Comparison of ENCODE assay signal across 13 cellular contexts in the genomic region with DNA sequence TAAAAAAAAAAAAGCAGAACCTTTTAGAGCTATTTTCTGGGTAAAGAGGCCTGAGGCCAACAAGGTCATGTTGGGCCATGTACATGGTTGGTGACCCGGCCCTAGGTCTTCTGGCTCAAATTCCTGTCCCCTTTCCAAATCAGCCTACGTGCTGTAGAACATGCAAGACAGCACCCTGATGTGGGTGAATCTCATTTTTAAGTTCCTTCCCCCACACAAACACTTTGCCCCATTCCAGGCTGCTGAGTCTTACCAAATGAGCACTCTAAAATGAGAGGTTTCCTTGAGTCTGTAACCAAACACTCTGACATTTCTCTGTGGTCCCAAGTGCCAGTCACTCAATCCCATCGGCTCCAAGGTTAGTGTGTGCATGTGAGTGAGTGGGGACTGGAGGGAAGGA. TPM values are rescaled to one million over a fixed set of nuclear protein-coding genes. Genes with fewer than 3 reads are reported as not detected.
A peak's percentile ranks its signal among the peaks of the same experiment; 100 is the strongest.
DNase-seq lines count a peak whose midpoint lies in the region; ATAC-seq, FAIRE-seq and TF ChIP-seq lines count a peak whose summit lies in the region.
"Had no signal": no experiment of that assay in that cellular context is flagged by ENCODE, and none has a peak within 500 bp of the region (broad histone marks: within the 10 kb centered on the region; RNA-seq: fewer than 3 reads in every experiment).

No MANE protein-coding gene starts in this region.

- H3K4me1 ChIP-seq in CD4-positive, alpha-beta memory T cell (ENCODE audit: insufficient read depth, low read length): peaks cover 20% of the 10 kb centered on the region
- H3K4me1 ChIP-seq in Panc1 (ENCODE audit: control insufficient read depth, insufficient read depth, low read length): peaks cover 32% of the 10 kb centered on the region
- H3K4me1 ChIP-seq in right atrium auricular region: peaks cover 0 to 51% of the 10 kb centered on the region in 2 donors
- peaks cover 0 to 56% (median 38%) of the 10 kb centered on the region in 4 donors for H3K4me1 ChIP-seq in sigmoid colon

- H3K27me3 Mint-ChIP-seq in CD4-positive, alpha-beta memory T cell: no peaks in the 10 kb centered on the region
- peaks cover 14% of the 10 kb centered on the region for H3K27me3 Mint-ChIP-seq in nephron progenitor cell (ENCODE audit: low read depth, poor library complexity)

- CTCF ChIA-PET in CD4-positive, alpha-beta memory T cell (lab: Charles Lee; ENCODE audit: partially characterized antibody): interaction anchor here (1.0 to 12.2 kb wide), 6 partner anchors 8 to 1403 kb away, joined by 3 to 729 read pairs (median 112); no protein-coding TSS in a partner anchor
- CTCF ChIA-PET in Panc1 (lab: Charles Lee): no interaction called here

- no peak overlapping the region for H3K4me3 ChIP-seq in CD4-positive, alpha-beta memory T cell (ENCODE audit: low read length in 2 of 2)
- H3K4me3 ChIP-seq in Panc1 (ENCODE audit: low read depth in 2 of 2, low read length in 2 of 2) (no peak overlapping the region), right atrium auricular region (peak overlapping the region in 1 of 2 donors; percentile 84), sigmoid colon (peak overlapping the region in 1 of 4 donors; percentile 0)
- H3K4me3 ChIP-seq: prostate gland had no signal

- peaks cover 13 to 35% (median 23%) of the 10 kb centered on the region in 4 donors for H3K4me1 Mint-ChIP-seq in CD4-positive, alpha-beta memory T cell
- peaks cover 41% of the 10 kb centered on the region for H3K4me1 Mint-ChIP-seq in nephron progenitor cell

- POLR2A ChIA-PET in CD4-positive, alpha-beta memory T cell (lab: Charles Lee; ENCODE audit: partially characterized antibody): interaction anchor here (1.1 to 1.9 kb wide), 2 partner anchors 10 to 1589 kb away, joined by 4 to 6 read pairs; partner anchors contain the start of gene BCL6
- POLR2A ChIA-PET in Panc1 (lab: Charles Lee): no interaction called here

- H3K9me3 Mint-ChIP-seq in CD4-positive, alpha-beta memory T cell: peaks cover 0 to 4% (median 0%) of the 10 kb centered on the region in 8 donors
- no peaks in the 10 kb centered on the region for H3K9me3 Mint-ChIP-seq in nephron progenitor cell

- peak overlapping the region in 5 of 7 donors; percentile 28 to 99 (median 60) for H3K27ac Mint-ChIP-seq in CD4-positive, alpha-beta memory T cell
- no peak overlapping the region for H3K27ac Mint-ChIP-seq in nephron progenitor cell

- TF ChIP-seq CTCF in Panc1 (IDR thresholded peaks at IDR 0.05) (no peak), right atrium auricular region (IDR thresholded peaks at IDR 0.05) (no peak), sigmoid colon (IDR thresholded peaks at IDR 0.05) (no peak), nephron progenitor cell (IDR thresholded peaks at IDR 0.05) (no peak)

- no peak for TF ChIP-seq EP300 in sigmoid colon (IDR thresholded peaks at IDR 0.05)

- H3K36me3 Mint-ChIP-seq in CD4-positive, alpha-beta memory T cell: peaks cover 12 to 38% of the 10 kb centered on the region in 2 donors
- peaks cover 15% of the 10 kb centered on the region for H3K36me3 Mint-ChIP-seq in nephron progenitor cell (ENCODE audit: low read depth)

- H3K9me3 ChIP-seq in CD4-positive, alpha-beta memory T cell (ENCODE audit: control insufficient read depth in 1 of 2, low read length in 2 of 2): no peaks in the 10 kb centered on the region
- H3K9me3 ChIP-seq in Panc1 (ENCODE audit: control insufficient read depth, insufficient read depth, low read depth, low read length): no peaks in the 10 kb centered on the region
- no peaks in the 10 kb centered on the region for H3K9me3 ChIP-seq in right atrium auricular region
- H3K9me3 ChIP-seq in sigmoid colon: no peaks in the 10 kb centered on the region
- H3K9me3 ChIP-seq: prostate gland had no signal

- no peak for ATAC-seq in Panc1
- no peak for ATAC-seq in GM19395 (IDR thresholded peaks at IDR 0.05; ENCODE audit: unreplicated experiment)

- H3K36me3 ChIP-seq in CD4-positive, alpha-beta memory T cell (ENCODE audit: insufficient read depth, low read length): no peaks in the 10 kb centered on the region
- H3K36me3 ChIP-seq in Panc1 (ENCODE audit: control insufficient read depth, insufficient read depth, low read length): 0 out of 2 replicates have a peak, but pooled peaks cover 2% of the 10 kb centered on the region
- peaks cover 40% of the 10 kb centered on the region for H3K36me3 ChIP-seq in right atrium auricular region
- peaks cover 11 to 40% (median 30%) of the 10 kb centered on the region in 4 donors for H3K36me3 ChIP-seq in sigmoid colon

- no peaks in the 10 kb centered on the region for H3K27me3 ChIP-seq in CD4-positive, alpha-beta memory T cell (ENCODE audit: insufficient read depth, low read length)
- H3K27me3 ChIP-seq in Panc1 (ENCODE audit: control insufficient read depth, insufficient read depth, low read length) (no peaks in the 10 kb centered on the region), right atrium auricular region (no peaks in the 10 kb centered on the region), sigmoid colon (no peaks in the 10 kb centered on the region)

- no peak for FAIRE-seq in RCC 7860 (lab: Jason Lieb, UNC)

- peak overlapping the region in 3 of 8 donors; percentile 7 to 37 (median 32) for H3K4me3 Mint-ChIP-seq in CD4-positive, alpha-beta memory T cell
- no peak overlapping the region for H3K4me3 Mint-ChIP-seq in nephron progenitor cell

- BruUV-seq in Panc1 (replicated peaks; lab: Mats Ljungman, UMichigan): no TSS peak

- DNase-seq in CD4-positive, alpha-beta memory T cell: no peak
- DNase-seq in Panc1 (ENCODE audit: low read depth, low spot score) (no peak), right atrium auricular region (ENCODE audit: low spot score) (no peak), sigmoid colon (no peak), HuH-7 (ENCODE audit: low spot score) (no peak), nephron progenitor cell (no peak), RCC 7860 (ENCODE audit: low spot score) (no peak)
- DNase-seq: activated CD8-positive, alpha-beta memory T cell treated with anti-CD3 and anti-CD28 coated beads, Interleukin-2, amount 50 U/mL, for 48 hours; effector memory CD4-positive, alpha-beta T cell; NCI-H510A treated with DMSO at 0.1 percent for 48 hours had no signal

- 84 to 91% methylated on average over 3 of the region's 3 CpGs for WGBS in sigmoid colon, 2 donors

- TF ChIP-seq POLR2A in sigmoid colon (IDR thresholded peaks at IDR 0.05): no peak

- intact Hi-C loops in CD4-positive, alpha-beta memory T cell (cut with micrococcal nuclease): no loop called here
- intact Hi-C loops in Panc1 (cut with micrococcal nuclease; ENCODE audit: unreplicated experiment): no loop called here
- intact Hi-C loops in sigmoid colon (cut with DNase I): loop anchor here (10.0 kb wide), 1 partner anchor 1129 kb away; no protein-coding TSS in a partner anchor

- in situ Hi-C loops in Panc1 (cut with HindIII; ENCODE audit: low pct_unique_long_range_greater_than_20kb, low sequenced_read_pairs): loop anchor here (25.0 kb wide), 1 partner anchor 551 kb away; no protein-coding TSS in a partner anchor

- H3K27ac ChIP-seq in CD4-positive, alpha-beta memory T cell (ENCODE audit: low read depth, low read length): no peak overlapping the region
- H3K27ac ChIP-seq in Panc1 (ENCODE audit: low read length): peak overlapping the region; percentile 54
- peak overlapping the region; percentile 99 for H3K27ac ChIP-seq in right atrium auricular region
- peak overlapping the region; percentile 13 to 99 (median 96) for H3K27ac ChIP-seq in sigmoid colon
- H3K27ac ChIP-seq: prostate gland had no signal

RNA-seq across cellular contexts. Expression of gene BCL6, which starts 9.4 kb away (rescaled TPM):
- total RNA-seq in CD4-positive, alpha-beta memory T cell: 10 to 100 TPM; 31.4 to 34.8 TPM
- 1 to 10 TPM; 1.1 to 1.8 TPM for polyA plus RNA-seq in CD4-positive, alpha-beta memory T cell
- total RNA-seq in Panc1 (2021; ENCODE audit: unreplicated experiment): 21.5 TPM
- polyA plus RNA-seq in Panc1 (2012; ENCODE audit: insufficient read length): 25.3 TPM
- total RNA-seq in right atrium auricular region: 10 to 100 TPM; 53.0 to 88.6 TPM
- total RNA-seq in sigmoid colon: 100 to 1,000 TPM in 1 of 4 donors, 10 to 100 TPM in 3; 51.4 to 233 (median 80.7) TPM
- 10 to 100 TPM in 1 of 3 donors, 1 to 10 TPM in 2; 4.9 to 30.6 (median 7.2) TPM for polyA plus RNA-seq in sigmoid colon

RNA-seq across cellular contexts. Expression of gene RTP2, which starts 33.5 kb away (rescaled TPM):
- not detected for total RNA-seq in CD4-positive, alpha-beta memory T cell
- polyA plus RNA-seq in CD4-positive, alpha-beta memory T cell: not detected
- not detected for total RNA-seq in Panc1 (2021; ENCODE audit: unreplicated experiment)
- not detected for polyA plus RNA-seq in Panc1 (2012; ENCODE audit: insufficient read length)
- total RNA-seq in right atrium auricular region: not detected
- total RNA-seq in sigmoid colon: not detected
- not detected for polyA plus RNA-seq in sigmoid colon
- total RNA-seq: prostate gland; T-helper 1 cell treated with Interleukin-12 subunit alpha and Interleukin-12 subunit beta and Interleukin-4 antibody, amounts not matched to agents 30 ng/mL and 1 ng/mL, for 36 hours had no signal
